In the genomic region with DNA sequence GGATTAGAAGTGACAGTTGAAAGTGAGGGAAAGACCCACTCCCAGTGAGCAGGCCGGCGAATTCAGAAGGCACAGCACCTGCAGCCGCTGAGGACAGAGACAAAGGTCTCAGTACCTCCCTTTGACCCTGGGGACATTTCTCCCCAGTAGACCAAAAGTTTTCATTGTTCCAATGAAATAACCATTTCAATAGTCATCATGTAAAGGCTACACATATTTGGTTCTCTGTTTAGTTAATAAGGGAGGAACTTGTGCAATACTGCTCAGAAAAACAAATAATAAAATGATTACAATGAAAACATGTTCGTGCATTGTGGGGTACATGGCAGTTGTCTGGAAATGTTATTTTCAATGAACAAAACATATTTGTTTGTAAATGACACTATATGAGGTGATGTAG, we compare ENCODE assay signal across 33 cellular contexts. TPM values are rescaled to one million over a fixed set of nuclear protein-coding genes. Genes with fewer than 3 reads are reported as not detected.
DNase-seq lines count a peak whose midpoint lies in the region; ATAC-seq, FAIRE-seq and TF ChIP-seq lines count a peak whose summit lies in the region.
"Had no signal": no experiment of that assay in that cellular context is flagged by ENCODE, and none has a peak within 500 bp of the region (broad histone marks: within the 10 kb centered on the region; RNA-seq: fewer than 3 reads in every experiment).

No MANE protein-coding gene starts in this region.

- no peak for TF ChIP-seq CTCF in VCaP (conservative IDR thresholded peaks at IDR 0.05)
- TF ChIP-seq CTCF in kidney (IDR thresholded peaks at IDR 0.05; ENCODE audit: borderline replicate concordance, extremely low read depth, insufficient read depth), result no peak

- DNase-seq in kidney (no peak), renal cortical epithelial cell (ENCODE audit: low read depth) (peak; percentile 52), superior temporal gyrus (ENCODE audit: extremely low spot score) (no peak), SK-N-DZ (ENCODE audit: low spot score) (no peak), NCI-H2171 (lab: John Stamatoyannopoulos, UW) (no peak)
- DNase-seq: ACHN; activated CD4-positive, alpha-beta T cell treated with anti-CD3 and anti-CD28 coated beads, Interleukin-2, amount 10 ng/mL, durations not matched to agents 24 days and 14 days; activated gamma-delta T cell treated with Interleukin-2 at 50 U/mL for 16 hours; activated naive CD8-positive, alpha-beta T cell treated with anti-CD3 and anti-CD28 coated beads, Interleukin-2, amount 10 ng/mL, durations not matched to agents 7 days and 5 days; BE2C; DMS153; dorsolateral prefrontal cortex; MM.1S; mucosa of descending colon; NCI-H1436; NCI-H2081; NCI-H226; SHP77 treated with DMSO at 0.1 percent for 48 hours; spleen; stimulated activated CD4-positive, alpha-beta T cell treated with anti-CD3 and anti-CD28 coated beads, Interleukin-2, amount 100 ng/mL, for 24 hours; stimulated activated naive CD8-positive, alpha-beta T cell treated with anti-CD3 and anti-CD28 coated beads, Interleukin-15, Interleukin-2, amounts not matched to agents 100 U/mL and 50 U/mL, for 24 hours had no signal

- H3K27me3 ChIP-seq in BLaER1 treated with 17β-estradiol and CSF1 and Interleukin-3, amounts not matched to agents 10 nM and 100 nM, result no peaks in the 10 kb centered on the region
- H3K27me3 ChIP-seq: BE2C, Peyer's patch, right atrium auricular region, vagina had no signal

- no peaks in the 10 kb centered on the region for H4K20me1 ChIP-seq in BLaER1 treated with 17β-estradiol and CSF1 and Interleukin-3, amounts not matched to agents 10 nM and 100 nM

- intact Hi-C loops in kidney (cut with DNase I), result no loop called here

- 0 out of 22 replicates have a peak overlapping the region, but pooled peaks of 1 of the 11 experiments have one; percentile 9 for H3K27ac ChIP-seq in BLaER1 treated with 17β-estradiol and CSF1 and Interleukin-3, amounts not matched to agents 10 nM and 100 nM
- H3K27ac ChIP-seq in VCaP (peak overlapping the region; percentile 46), kidney (ENCODE audit: low read depth in 2 of 2, low read length in 2 of 2) (peak overlapping the region; percentile 61 to 81)
- H3K27ac ChIP-seq: dorsolateral prefrontal cortex, HL-60, KMS-11, parathyroid adenoma, right atrium auricular region, spleen, vagina had no signal

- H3K9ac ChIP-seq in BLaER1 treated with 17β-estradiol and CSF1 and Interleukin-3, amounts not matched to agents 10 nM and 100 nM, result no peak overlapping the region
- H3K9ac ChIP-seq in kidney (ENCODE audit: low read length in 2 of 2), result no peak overlapping the region
- H3K9ac ChIP-seq: KMS-11, parathyroid adenoma had no signal

- peak overlapping the region in 10 of 11 experiments; percentile 49 to 84 (median 72); a peak in 16 of 22 replicates for H3K4me2 ChIP-seq in BLaER1 treated with 17β-estradiol and CSF1 and Interleukin-3, amounts not matched to agents 10 nM and 100 nM
- H3K4me2 ChIP-seq: KMS-11 had no signal

- H3K9me3 ChIP-seq in BLaER1 treated with 17β-estradiol and CSF1 and Interleukin-3, amounts not matched to agents 10 nM and 100 nM (replicated peaks in 1 of 11), result peaks cover 0 to 9% (median 0%) of the 10 kb centered on the region in 11 experiments; a peak in 6 of 22 replicates
- no peaks in the 10 kb centered on the region for H3K9me3 ChIP-seq in kidney (ENCODE audit: control insufficient read depth in 1 of 2, low read length in 2 of 2)
- H3K9me3 ChIP-seq: BE2C, mucosa of descending colon, Peyer's patch, right atrium auricular region, spleen, vagina had no signal

- H3K4me1 ChIP-seq in BLaER1 treated with 17β-estradiol and CSF1 and Interleukin-3, amounts not matched to agents 10 nM and 100 nM, result peaks cover 18 to 38% (median 29%) of the 10 kb centered on the region in 10 experiments
- peaks cover 16 to 34% of the 10 kb centered on the region in 2 donors for H3K4me1 ChIP-seq in kidney (ENCODE audit: control insufficient read depth in 1 of 2, insufficient read depth in 1 of 2, low read depth in 1 of 2, low read length in 2 of 2)
- H3K4me1 ChIP-seq: BE2C, parathyroid adenoma, right atrium auricular region, vagina had no signal

- H3K4me3 ChIP-seq in BLaER1 treated with 17β-estradiol and CSF1 and Interleukin-3, amounts not matched to agents 10 nM and 100 nM, result no peak overlapping the region
- H3K4me3 ChIP-seq in kidney (ENCODE audit: low read length in 2 of 2), result no peak overlapping the region
- H3K4me3 ChIP-seq: dorsolateral prefrontal cortex, GM12878, mucosa of descending colon, Peyer's patch, right atrium auricular region, spleen, vagina had no signal

- no peaks in the 10 kb centered on the region for H3K36me3 ChIP-seq in BLaER1 treated with 17β-estradiol and CSF1 and Interleukin-3, amounts not matched to agents 10 nM and 100 nM
- no peaks in the 10 kb centered on the region for H3K36me3 ChIP-seq in kidney (ENCODE audit: control insufficient read depth in 1 of 2, insufficient read depth in 2 of 2, low read length in 2 of 2)
- H3K36me3 ChIP-seq: BE2C, Peyer's patch, right atrium auricular region, spleen, vagina had no signal

- no peak for ATAC-seq in GM18517 (IDR thresholded peaks at IDR 0.05; ENCODE audit: unreplicated experiment)
- ATAC-seq: GM12878; stimulated activated naive CD8-positive, alpha-beta T cell treated with anti-CD3 and anti-CD28 coated beads, Interleukin-15, Interleukin-2, amounts not matched to agents 100 U/mL and 50 U/mL, for 24 hours had no signal

- no peak for FAIRE-seq in kidney (lab: Jason Lieb, UNC)
- FAIRE-seq: endometrium, frontal cortex, GM12878 had no signal

RNA-seq across cellular contexts. Expression of a gene that starts 52.5 kb away (rescaled TPM):
- total RNA-seq in kidney (16.6 TPM), renal cortical epithelial cell (77.8 and 82.5 TPM in 2 replicates)
- polyA plus RNA-seq in kidney (ENCODE audit: insufficient read depth, low read depth, low replicate concordance), result 3.4 TPM
- polyA plus RNA-seq in SK-N-DZ (2014; cell fraction: cytosol; rRNA removed), result not detected in 2 replicates
- polyA plus RNA-seq in SK-N-DZ (2014; cell fraction: nucleus; rRNA removed), result not detected in 2 replicates
